ENCODE assay signal across 29 cellular contexts in the genomic region with DNA sequence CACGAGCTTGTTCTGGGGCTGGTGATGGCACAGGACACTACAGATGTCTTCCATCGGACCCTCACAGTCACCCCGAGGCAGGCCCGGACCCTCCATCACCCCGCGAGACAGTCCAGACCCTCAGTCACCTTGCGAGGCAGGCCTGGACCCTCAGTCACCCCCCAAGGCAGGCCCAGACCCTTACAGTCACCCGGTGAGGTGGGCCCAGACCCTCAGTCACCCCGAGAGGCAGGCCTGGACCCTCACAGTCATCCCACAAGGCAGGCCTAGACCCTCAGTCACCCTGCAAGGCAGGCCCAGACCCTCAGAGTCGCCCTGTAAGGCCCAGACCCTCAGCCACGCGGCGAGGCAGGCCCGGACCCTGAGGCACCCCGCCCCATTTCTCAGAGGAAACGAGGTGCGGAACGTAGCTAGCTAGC.
"Had no signal": no experiment of that assay in that cellular context is flagged by ENCODE, and none has a peak within 500 bp of the region (broad histone marks: within the 10 kb centered on the region; RNA-seq: fewer than 3 reads in every experiment).

No MANE protein-coding gene starts in this region.

- H3K4me3 ChIP-seq: colonic mucosa, dorsolateral prefrontal cortex, left ventricle myocardium inferior, pancreas, psoas muscle, testis, uterus had no signal

- H3K27me3 ChIP-seq: colonic mucosa, dorsolateral prefrontal cortex, pancreas, testis, uterus had no signal

- H3K36me3 ChIP-seq: colonic mucosa, uterus had no signal

- H3K27ac ChIP-seq: colonic mucosa, dorsolateral prefrontal cortex, left ventricle myocardium inferior, pancreas, psoas muscle, testis, uterus, VCaP had no signal

- FAIRE-seq: pancreas, TTC549 had no signal

- H3K4me1 ChIP-seq: colonic mucosa, pancreas, psoas muscle, testis, uterus had no signal

- H3K27ac Mint-ChIP-seq: activated CD4-positive, alpha-beta memory T cell treated with anti-CD3 and anti-CD28 coated beads for 36 hours; activated CD4-positive, alpha-beta T cell treated with anti-CD3 and anti-CD28 coated beads, Interleukin-2, amount 10 ng/mL, durations not matched to agents 24 days and 14 days; activated naive CD4-positive, alpha-beta T cell treated with anti-CD3 and anti-CD28 coated beads, Interleukin-2, amount 50 U/mL, for 72 hours; activated T-helper 1 cell treated with anti-CD3 and anti-CD28 coated beads, Interleukin-12 subunit alpha, Interleukin-12 subunit beta, Interleukin-2, Interleukin-4 antibody, amounts not matched to agents 30 ng/mL and 10 ng/mL and 1 ng/mL, durations not matched to agents 14 hours and 24 hours and 36 hours; naive B cell; nephron progenitor cell; T-helper 1 cell treated with Interleukin-12 subunit alpha and Interleukin-12 subunit beta and Interleukin-4 antibody, amounts not matched to agents 30 μg/mL and 1 μg/mL, for 36 hours had no signal

- H3K4me1 Mint-ChIP-seq: activated CD4-positive, alpha-beta T cell treated with anti-CD3 and anti-CD28 coated beads, Interleukin-2, amount 10 ng/mL, durations not matched to agents 24 days and 14 days; central memory CD8-positive, alpha-beta T cell; naive B cell had no signal

- H3K27me3 Mint-ChIP-seq: activated CD4-positive, alpha-beta memory T cell treated with anti-CD3 and anti-CD28 coated beads for 36 hours; activated CD4-positive, alpha-beta T cell treated with anti-CD3 and anti-CD28 coated beads, Interleukin-2, amount 10 ng/mL, durations not matched to agents 24 days and 14 days; central memory CD8-positive, alpha-beta T cell had no signal

- H3K9me3 Mint-ChIP-seq: activated CD4-positive, alpha-beta memory T cell treated with anti-CD3 and anti-CD28 coated beads for 36 hours; activated CD4-positive, alpha-beta T cell treated with anti-CD3 and anti-CD28 coated beads, Interleukin-2, amount 10 ng/mL, durations not matched to agents 24 days and 14 days; activated naive CD4-positive, alpha-beta T cell treated with anti-CD3 and anti-CD28 coated beads, Interleukin-2, amount 50 U/mL, for 72 hours; central memory CD8-positive, alpha-beta T cell had no signal

- ATAC-seq: activated naive CD4-positive, alpha-beta T cell treated with anti-CD3 and anti-CD28 coated beads, Interleukin-2, amount 50 U/mL, for 72 hours; pancreas; psoas muscle had no signal

- H3K36me3 Mint-ChIP-seq: activated CD4-positive, alpha-beta memory T cell treated with anti-CD3 and anti-CD28 coated beads for 36 hours; activated naive CD4-positive, alpha-beta T cell treated with anti-CD3 and anti-CD28 coated beads, Interleukin-2, amount 50 U/mL, for 72 hours had no signal

- H3K4me3 Mint-ChIP-seq: activated CD4-positive, alpha-beta memory T cell treated with anti-CD3 and anti-CD28 coated beads for 36 hours; activated CD4-positive, alpha-beta T cell treated with anti-CD3 and anti-CD28 coated beads, Interleukin-2, amount 10 ng/mL, durations not matched to agents 24 days and 14 days; activated T-helper 1 cell treated with anti-CD3 and anti-CD28 coated beads, Interleukin-12 subunit alpha, Interleukin-12 subunit beta, Interleukin-2, Interleukin-4 antibody, amounts not matched to agents 30 ng/mL and 10 ng/mL and 1 ng/mL, durations not matched to agents 14 hours and 24 hours and 36 hours; central memory CD8-positive, alpha-beta T cell; naive B cell; nephron progenitor cell; T-helper 1 cell treated with Interleukin-12 subunit alpha and Interleukin-12 subunit beta and Interleukin-4 antibody, amounts not matched to agents 30 μg/mL and 1 μg/mL, for 36 hours had no signal

- H3K9me3 ChIP-seq: colonic mucosa, left ventricle myocardium inferior, pancreas, psoas muscle, testis, uterus had no signal

- DNase-seq: activated CD4-positive, alpha-beta memory T cell treated with anti-CD3 and anti-CD28 coated beads for 36 hours; activated CD4-positive, alpha-beta T cell treated with anti-CD3 and anti-CD28 coated beads, Interleukin-2, amount 10 ng/mL, durations not matched to agents 24 days and 14 days; activated CD4-positive, CD25-positive, alpha-beta regulatory T cell treated with anti-CD3 and anti-CD28 coated beads, Interleukin-2, amount 50 U/mL, for 72 hours; activated CD8-positive, alpha-beta memory T cell treated with anti-CD3 and anti-CD28 coated beads, Interleukin-2, amount 50 U/mL, for 4 hours; activated gamma-delta T cell treated with Interleukin-2 at 50 U/mL for 16 hours; activated T-cell treated with anti-CD3 and anti-CD28 coated beads, Interleukin-2, amount 50 U/mL, for 1 hour; colonic mucosa; effector memory CD4-positive, alpha-beta T cell; erythroblast; hypothalamus; left ventricle myocardium inferior; naive B cell; nephron progenitor cell; stimulated activated CD4-positive, alpha-beta T cell treated with anti-CD3 and anti-CD28 coated beads, Interleukin-2, amount 100 ng/mL, for 48 hours; stimulated activated naive CD4-positive, alpha-beta T cell treated with Interleukin-2 at 50 U/mL for 16 hours; SW 1271; T-helper 9 cell; testis; trophoblast cell; uterus had no signal
